In the genomic region with DNA sequence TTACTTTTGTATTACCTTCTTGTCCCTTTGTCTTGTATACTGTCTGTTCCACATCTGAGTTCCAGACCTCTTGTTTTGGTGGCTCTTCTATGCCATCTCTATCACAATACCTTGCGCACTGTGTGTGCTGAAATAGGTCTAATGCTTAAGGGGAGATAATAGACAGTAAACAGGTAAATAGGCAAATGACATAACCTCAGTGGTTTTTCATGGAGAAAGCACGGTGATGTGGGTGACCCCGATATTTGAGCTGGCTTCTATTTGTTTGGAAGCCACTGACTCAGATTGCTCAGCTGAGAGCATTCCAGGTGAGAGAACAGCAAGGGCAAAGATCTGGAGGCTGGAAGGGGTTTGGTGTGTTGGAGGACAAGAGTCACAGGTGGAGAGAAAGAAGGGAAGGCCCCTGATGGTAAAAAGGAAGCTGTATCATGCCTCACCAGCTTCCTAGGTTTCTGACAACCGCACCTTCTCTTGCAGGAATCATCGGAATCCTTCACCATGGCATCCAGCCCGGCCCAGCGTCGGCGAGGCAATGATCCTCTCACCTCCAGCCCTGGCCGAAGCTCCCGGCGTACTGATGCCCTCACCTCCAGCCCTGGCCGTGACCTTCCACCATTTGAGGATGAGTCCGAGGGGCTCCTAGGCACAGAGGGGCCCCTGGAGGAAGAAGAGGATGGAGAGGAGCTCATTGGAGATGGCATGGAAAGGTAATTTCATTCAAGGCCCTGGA, we compare ENCODE assay signal across 7 cellular contexts. TPM values are rescaled to one million over a fixed set of nuclear protein-coding genes. Genes with fewer than 3 reads are reported as not detected.
A peak's percentile ranks its signal among the peaks of the same experiment; 100 is the strongest.
DNase-seq lines count a peak whose midpoint lies in the region; ATAC-seq and TF ChIP-seq lines count a peak whose summit lies in the region.

No MANE protein-coding gene starts in this region.

- CTCF ChIA-PET in RWPE1 (lab: Yijun Ruan, JAX) = interaction anchor here (0.7 to 2.0 kb wide), 5 partner anchors 23 to 95 kb away, joined by 3 to 10 read pairs (median 5); no protein-coding TSS in a partner anchor

- H3K27ac ChIP-seq in H9 (ENCODE audit: insufficient read length, low read depth, low read length) = no peak overlapping the region
- H3K27ac ChIP-seq in RWPE1 = peak overlapping the region; percentile 80

- H3K9me3 ChIP-seq in H9 (ENCODE audit: control insufficient read depth, low read depth, low read length) (no peaks in the 10 kb centered on the region), skeletal muscle satellite cell (replicated peaks; ENCODE audit: low read length) (no peaks in the 10 kb centered on the region)

- H2AFZ ChIP-seq in H9 (ENCODE audit: low read length) = no peak overlapping the region

- H3K4me3 Mint-ChIP-seq in H9 = peak overlapping the region; percentile 76 to 85

- H3K4me2 ChIP-seq in H9 (ENCODE audit: insufficient read depth, insufficient read length, low read length) = peak overlapping the region; percentile 81
- peak overlapping the region; percentile 87 for H3K4me2 ChIP-seq in skeletal muscle satellite cell (ENCODE audit: low read length)

- peaks cover 2% of the 10 kb centered on the region for H4K20me1 ChIP-seq in H9 (ENCODE audit: control insufficient read depth, insufficient read depth, insufficient read length)

- no peak overlapping the region for H2BK12ac ChIP-seq in H9 (ENCODE audit: insufficient read length, low read depth, low read length)

- no peaks in the 10 kb centered on the region for H3K9me3 Mint-ChIP-seq in H9

- peak overlapping the region; percentile 95 for H4K5ac ChIP-seq in H9 (ENCODE audit: insufficient read length, low read depth, low read length)

- H3K56ac ChIP-seq in H9 (ENCODE audit: insufficient read length, low read depth, low read length) = peak overlapping the region; percentile 15

- no peak overlapping the region for H3K23ac ChIP-seq in H9 (ENCODE audit: insufficient read length, low read depth, low read length)

- peak overlapping the region; percentile 48 for H2BK5ac ChIP-seq in H9 (ENCODE audit: insufficient read length, low read length)

- H3K27me3 ChIP-seq in H9 (ENCODE audit: insufficient read depth, low read length) (no peaks in the 10 kb centered on the region), skeletal muscle satellite cell (ENCODE audit: control insufficient read depth, insufficient read depth, low read length) (no peaks in the 10 kb centered on the region)

- H3K23me2 ChIP-seq in H9 (ENCODE audit: insufficient read length, low read depth, low read length, poor library complexity, severe bottlenecking) = peaks cover 9% of the 10 kb centered on the region

- peaks cover 6% of the 10 kb centered on the region for H3K79me1 ChIP-seq in H9 (ENCODE audit: insufficient read depth, low read depth, low read length, poor library complexity, severe bottlenecking)

- no peak overlapping the region for H2BK15ac ChIP-seq in H9 (ENCODE audit: low read depth, low read length)

- peaks cover 24% of the 10 kb centered on the region; the same call in 1 of the 2 replicates for H3K79me2 ChIP-seq in H9 (ENCODE audit: insufficient read depth, low read length)

- peaks cover 7% of the 10 kb centered on the region for H3K27me3 Mint-ChIP-seq in H9 (ENCODE audit: low read depth)

- H2BK120ac ChIP-seq in H9 (ENCODE audit: low read depth, low read length, poor library complexity, severe bottlenecking) = peak overlapping the region; percentile 8

- H3K4me1 ChIP-seq in H9 (ENCODE audit: insufficient read depth, low read length) (no peaks in the 10 kb centered on the region), skeletal muscle satellite cell (ENCODE audit: control insufficient read depth, insufficient read depth, low read length) (peaks cover 11% of the 10 kb centered on the region)

- peak overlapping the region; percentile 97 for H3K18ac ChIP-seq in H9 (ENCODE audit: insufficient read length, low read depth, low read length)

- peak overlapping the region; percentile 93 for H3K4ac ChIP-seq in H9 (ENCODE audit: low read depth, low read length)

- H3T11ph ChIP-seq in H9 (ENCODE audit: low read length) = peak overlapping the region; percentile 86

- H2BK20ac ChIP-seq in H9 (ENCODE audit: low read depth, low read length, poor library complexity, severe bottlenecking) = no peak overlapping the region

- in situ Hi-C loops in ACHN (cut with HindIII; ENCODE audit: low pct_ligation_motif_present, low pct_unique_long_range_greater_than_20kb, low sequenced_read_pairs) = no loop called here

- peaks cover 29 to 32% of the 10 kb centered on the region in 2 experiments for H3K4me1 Mint-ChIP-seq in H9

- peak overlapping the region; percentile 98 for H4K91ac ChIP-seq in H9 (ENCODE audit: insufficient read length, low read depth, low read length)

- TF ChIP-seq CTCF in H9 (conservative IDR thresholded peaks at IDR 0.05) (no peak), RWPE1 (conservative IDR thresholded peaks at IDR 0.05; ENCODE audit: low read depth) (no peak), fibroblast of villous mesenchyme (IDR thresholded peaks at IDR 0.05; ENCODE audit: insufficient read depth, low read depth, low read length) (no peak)

- DNase-seq in H9 (no peak), RWPE1 (ENCODE audit: low spot score) (peak; percentile 30), fibroblast of villous mesenchyme (ENCODE audit: low read depth) (no peak), GF-D8 (lab: John Stamatoyannopoulos, UW) (no peak), ACHN (no peak)

- peak overlapping the region; percentile 89 to 98 (median 98) for H3K27ac Mint-ChIP-seq in H9

- WGBS in H9 (ENCODE audit: extremely low coverage, insufficient read length, low lambda C conversion rate) = no CpG with 5 or more reads among the region's 14 CpGs

- peak overlapping the region; percentile 100 for H3K9ac ChIP-seq in H9 (ENCODE audit: extremely low read depth, insufficient read length, low read length)
- H3K9ac ChIP-seq in skeletal muscle satellite cell (ENCODE audit: low read depth, low read length) = peak overlapping the region; percentile 87

- ATAC-seq in HG03354 (IDR thresholded peaks at IDR 0.05; ENCODE audit: poor library complexity, severe bottlenecking, unreplicated experiment) = no peak

- no peak overlapping the region for H4K8ac ChIP-seq in H9 (replicated peaks; ENCODE audit: insufficient read length, low read depth, low read length)

- peak overlapping the region; percentile 100 for H3K14ac ChIP-seq in H9 (ENCODE audit: insufficient read depth, low read length)

- H3K4me3 ChIP-seq in fibroblast of villous mesenchyme (ENCODE audit: low read depth, low read length) (peak overlapping the region; percentile 67), skeletal muscle satellite cell (ENCODE audit: low read length) (peak overlapping the region; percentile 79)

- POLR2A ChIA-PET in RWPE1 (lab: Yijun Ruan, JAX; ENCODE audit: low non-redundant PET) = interaction anchor here (0.5 to 0.6 kb wide), 2 partner anchors 8 to 1608 kb away, joined by 3 read pairs; no protein-coding TSS in a partner anchor

- peak overlapping the region; percentile 94 for H2AK5ac ChIP-seq in H9 (ENCODE audit: insufficient read length, low read length)

- H3K36me3 ChIP-seq in skeletal muscle satellite cell (ENCODE audit: insufficient read depth, low read length) = peaks cover 4% of the 10 kb centered on the region

- peaks cover 24 to 53% (median 40%) of the 10 kb centered on the region in 3 experiments; a peak in 6 of 7 replicates for H3K36me3 Mint-ChIP-seq in H9 (ENCODE audit: insufficient read depth in 1 of 3, low read depth in 3 of 3)

RNA-seq across cellular contexts. Expression of a gene that starts 0.8 kb away (rescaled TPM):
- total RNA-seq in H9 (2021) (164 and 170 TPM in 2 replicates), fibroblast of villous mesenchyme (39.3 and 45.4 TPM in 2 replicates)
- total RNA-seq in skeletal muscle satellite cell (2012; rRNA removed) = 59.0 and 86.9 TPM in 2 replicates

RNA-seq across cellular contexts. Expression of a gene that starts 8.5 kb away (rescaled TPM):
- total RNA-seq in H9 (2021) = 19.3 and 20.0 TPM in 2 replicates
- 26.4 and 40.6 TPM in 2 replicates for total RNA-seq in fibroblast of villous mesenchyme
- 20.8 and 26.4 TPM in 2 replicates for total RNA-seq in skeletal muscle satellite cell (2012; rRNA removed)

RNA-seq across cellular contexts. Expression of a gene that starts 30.0 kb away (rescaled TPM):
- 24.6 and 24.8 TPM in 2 replicates for total RNA-seq in H9 (2021)
- 0.32 and 0.86 TPM in 2 replicates for total RNA-seq in fibroblast of villous mesenchyme
- total RNA-seq in skeletal muscle satellite cell (2012; rRNA removed) = 1.3 and 2.3 TPM in 2 replicates

Comparison
In these comparisons a context has a peak if more than half of its experiments do, and no peak if none do; other contexts are left out.
1. RNA of a gene that starts 30.0 kb away (total RNA-seq): 24.6 to 24.8 TPM in H9; 0.32 to 0.86 TPM in fibroblast of villous mesenchyme; every median in the first group is over 10 times any median in the second.